Comparison of ENCODE assay signal across 8 cellular contexts in the genomic region with DNA sequence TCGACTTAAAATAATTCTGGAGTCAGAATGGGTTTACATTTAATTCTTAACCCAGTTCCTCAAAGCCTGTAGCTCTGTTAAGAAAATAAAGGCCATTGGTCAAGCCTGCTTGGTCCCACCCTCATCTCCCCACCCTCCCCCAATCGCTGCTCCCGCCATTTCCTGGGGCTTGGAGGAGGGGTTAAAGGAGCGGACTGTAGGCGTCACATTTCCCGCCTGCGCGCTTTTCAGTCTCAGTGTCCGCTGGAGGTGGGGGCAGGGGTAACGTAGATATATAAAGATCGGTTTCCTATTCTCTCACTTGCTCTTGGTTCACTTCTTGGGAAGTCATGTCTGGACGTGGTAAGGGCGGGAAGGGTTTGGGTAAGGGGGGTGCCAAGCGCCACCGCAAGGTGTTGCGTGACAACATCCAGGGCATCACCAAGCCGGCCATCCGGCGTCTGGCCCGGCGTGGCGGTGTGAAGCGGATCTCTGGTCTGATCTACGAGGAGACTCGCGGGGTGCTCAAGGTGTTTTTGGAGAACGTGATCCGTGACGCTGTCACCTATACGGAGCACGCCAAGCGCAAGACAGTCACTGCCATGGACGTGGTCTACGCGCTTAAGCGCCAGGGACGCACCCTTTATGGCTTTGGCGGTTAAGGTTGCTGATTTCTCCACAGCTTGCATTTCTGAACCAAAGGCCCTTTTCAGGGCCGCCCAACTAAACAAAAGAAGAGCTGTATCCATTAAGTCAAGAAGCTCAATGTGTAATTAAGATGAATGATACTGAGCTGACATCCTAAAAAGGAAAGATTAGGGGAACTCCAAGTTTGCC. TPM values are rescaled to one million over a fixed set of nuclear protein-coding genes. Genes with fewer than 3 reads are reported as not detected.
A peak's percentile ranks its signal among the peaks of the same experiment; 100 is the strongest.
DNase-seq lines count a peak whose midpoint lies in the region; ATAC-seq lines count a peak whose summit lies in the region.

No MANE protein-coding gene starts in this region.

- no peaks in the 10 kb centered on the region for H3K27me3 ChIP-seq in HUES6 (ENCODE audit: control insufficient read depth, insufficient read depth, low read length)
- no peaks in the 10 kb centered on the region for H3K27me3 ChIP-seq in NT2/D1 (ENCODE audit: insufficient read depth, insufficient read length)
- no peaks in the 10 kb centered on the region for H3K27me3 ChIP-seq in endocrine pancreas (ENCODE audit: control insufficient read depth, insufficient read depth, low read length)

- H3K4me3 ChIP-seq in HUES6 (ENCODE audit: low read depth, low read length) (peak overlapping the region; percentile 78), NT2/D1 (ENCODE audit: insufficient read length, low read depth) (peak overlapping the region; percentile 77), endocrine pancreas (ENCODE audit: control insufficient read depth, insufficient read depth, low read length) (peak overlapping the region; percentile 86), mesodermal cell (ENCODE audit: extremely low read depth, insufficient read depth, low read length, poor library complexity, severe bottlenecking) (peak overlapping the region; percentile 23)

- H3K4me1 ChIP-seq in HUES6 (ENCODE audit: control insufficient read depth, insufficient read depth, low read length) (peaks cover 35% of the 10 kb centered on the region), NT2/D1 (ENCODE audit: insufficient read depth, insufficient read length) (peaks cover 5% of the 10 kb centered on the region), endocrine pancreas (ENCODE audit: control insufficient read depth, insufficient read depth, low read length) (peaks cover 5% of the 10 kb centered on the region), mesodermal cell (ENCODE audit: control insufficient read depth, insufficient read depth, low read length, poor library complexity, severe bottlenecking) (peaks cover 9% of the 10 kb centered on the region)

- WGBS in mesodermal cell (ENCODE audit: insufficient coverage in 2 of 2), 2 experiments: 90 to 91% methylated on average over 31 to 33 of the region's 39 CpGs

- no peaks in the 10 kb centered on the region for H3K36me3 ChIP-seq in HUES6 (ENCODE audit: control insufficient read depth, insufficient read depth, low read length)
- H3K36me3 ChIP-seq in NT2/D1 (ENCODE audit: insufficient read depth, insufficient read length, low read length): no peaks in the 10 kb centered on the region
- H3K36me3 ChIP-seq in endocrine pancreas (ENCODE audit: control insufficient read depth, insufficient read depth, low read length): no peaks in the 10 kb centered on the region
- H3K36me3 ChIP-seq in mesodermal cell (ENCODE audit: control insufficient read depth, insufficient read depth, low read length): no peaks in the 10 kb centered on the region

- peak overlapping the region; percentile 98 for H3K9ac ChIP-seq in HUES6 (ENCODE audit: low read length)
- H3K9ac ChIP-seq in NT2/D1 (ENCODE audit: insufficient read length, low read depth): peak overlapping the region; percentile 96
- peak overlapping the region; percentile 91 for H3K9ac ChIP-seq in endocrine pancreas (ENCODE audit: control insufficient read depth, insufficient read depth, low read length)

- H3K27ac ChIP-seq in HUES6 (ENCODE audit: low read depth, low read length): peak overlapping the region; percentile 96
- peak overlapping the region; percentile 74 for H3K27ac ChIP-seq in mesodermal cell (ENCODE audit: low read depth, low read length, severe bottlenecking)

- H3K9me3 ChIP-seq in HUES6 (ENCODE audit: control insufficient read depth, insufficient read depth, low read depth, low read length) (no peaks in the 10 kb centered on the region), NT2/D1 (ENCODE audit: insufficient read depth, low read length) (peaks cover 31% of the 10 kb centered on the region), endocrine pancreas (ENCODE audit: control insufficient read depth, low read length) (no peaks in the 10 kb centered on the region), mesodermal cell (ENCODE audit: control insufficient read depth, low read length) (peaks cover 7% of the 10 kb centered on the region)

- DNase-seq in COLO829 (ENCODE audit: low spot score): peak; percentile 90
- DNase-seq in NT2/D1 (ENCODE audit: low read depth, low spot score): peak; percentile 85
- peak; percentile 83 for DNase-seq in activated CD8-positive, alpha-beta memory T cell treated with anti-CD3 and anti-CD28 coated beads, Interleukin-2, amount 50 U/mL, for 1 hour (ENCODE audit: extremely low read depth)
- DNase-seq in stimulated activated CD8-positive, alpha-beta memory T cell treated with anti-CD3 and anti-CD28 coated beads, Interleukin-15, amount 100 ng/mL, for 4 hours (ENCODE audit: low read depth in 2 of 2): peak; percentile 66 to 81

- ATAC-seq in GM21423 (IDR thresholded peaks at IDR 0.05; ENCODE audit: unreplicated experiment): peak; percentile 49

RNA-seq across cellular contexts. Expression of a gene that starts 59.0 kb away (rescaled TPM):
- polyA plus RNA-seq in mesodermal cell (2013, experiment 1 of 2): 1.5 TPM
- 1.4 TPM for polyA plus RNA-seq in mesodermal cell (2013, experiment 2 of 2)

Comparison
In these comparisons a context has a peak if more than half of its experiments do, and no peak if none do; other contexts are left out.
1. Peak in every context shown above with its lines: DNase-seq, ATAC-seq, H3K4me3 ChIP-seq and H3K27ac ChIP-seq.
2. H3K4me3 ChIP-seq: peak in every context shown above with its lines; median percentile 86 in endocrine pancreas; 78 in HUES6; 77 in NT2/D1; 23 in mesodermal cell.